Comparison of ENCODE assay signal across 8 cellular contexts in genomic region chr3:101635954-101636798, GRCh38. TPM values are rescaled to one million over a fixed set of nuclear protein-coding genes. Genes with fewer than 3 reads are reported as not detected.
DNase-seq lines count a peak whose midpoint lies in the region; ATAC-seq and TF ChIP-seq lines count a peak whose summit lies in the region.

No MANE protein-coding gene starts in this region.

- peak overlapping the region; percentile 13; the same call in 1 of the 2 replicates for H3K4me2 ChIP-seq in OCI-LY1 (ENCODE audit: low read length)
- H3K4me2 ChIP-seq in parathyroid adenoma (ENCODE audit: low read length), result no peak overlapping the region

- H3K9me3 ChIP-seq in OCI-LY1 (ENCODE audit: low read length) (no peaks in the 10 kb centered on the region), parathyroid adenoma (ENCODE audit: control insufficient read depth, low read length) (no peaks in the 10 kb centered on the region), upper lobe of right lung (no peaks in the 10 kb centered on the region)

- no peak overlapping the region for H3K27ac ChIP-seq in OCI-LY1 (ENCODE audit: low read depth, low read length, poor library complexity, severe bottlenecking)
- H3K27ac ChIP-seq in parathyroid adenoma, result no peak overlapping the region
- H3K27ac ChIP-seq in upper lobe of right lung, result no peak overlapping the region

- H3K9me3 Mint-ChIP-seq in CD14-positive monocyte, result no peaks in the 10 kb centered on the region

- ATAC-seq in GM19043 (IDR thresholded peaks at IDR 0.05; ENCODE audit: low read depth, unreplicated experiment) (peak; percentile 92), HG03159 (IDR thresholded peaks at IDR 0.05; ENCODE audit: unreplicated experiment) (peak; percentile 94), upper lobe of right lung (peak; percentile 85)

- H3K4me3 ChIP-seq in OCI-LY1 (ENCODE audit: low read depth, low read length, poor library complexity, severe bottlenecking), result no peak overlapping the region
- H3K4me3 ChIP-seq in fibroblast of the aortic adventitia (ENCODE audit: low read depth, low read length), result no peak overlapping the region
- H3K4me3 ChIP-seq in parathyroid adenoma (ENCODE audit: low read depth, low read length), result no peak overlapping the region
- no peak overlapping the region for H3K4me3 ChIP-seq in upper lobe of right lung

- no peaks in the 10 kb centered on the region for H3K36me3 ChIP-seq in OCI-LY1 (ENCODE audit: insufficient read depth, low read length)
- H3K36me3 ChIP-seq in parathyroid adenoma (ENCODE audit: control insufficient read depth, insufficient read depth, low read length), result no peaks in the 10 kb centered on the region
- H3K36me3 ChIP-seq in upper lobe of right lung, result no peaks in the 10 kb centered on the region

- no peaks in the 10 kb centered on the region for H3F3A ChIP-seq in OCI-LY1 (ENCODE audit: insufficient read depth, low read length)

- peak overlapping the region in 1 of 7 donors; percentile 38 for H3K27ac Mint-ChIP-seq in CD14-positive monocyte

- no peaks in the 10 kb centered on the region for H3K9me2 ChIP-seq in OCI-LY1 (ENCODE audit: low read depth, low read length)

- H3K4me1 ChIP-seq in OCI-LY1 (ENCODE audit: insufficient read depth, low read length, severe bottlenecking) (peaks cover 4% of the 10 kb centered on the region), parathyroid adenoma (no peaks in the 10 kb centered on the region), upper lobe of right lung (peaks cover 4% of the 10 kb centered on the region)

- no peaks in the 10 kb centered on the region for H4K20me1 ChIP-seq in OCI-LY1 (ENCODE audit: insufficient read depth, low read length)

- peak; percentile 71 for TF ChIP-seq CTCF in CD14-positive monocyte (IDR thresholded peaks at IDR 0.05)
- peak; percentile 79 for TF ChIP-seq CTCF in OCI-LY1 (IDR thresholded peaks at IDR 0.05; ENCODE audit: low read length)
- peak; percentile 56 for TF ChIP-seq CTCF in fibroblast of the aortic adventitia (IDR thresholded peaks at IDR 0.05; ENCODE audit: insufficient read depth, low read length)
- peak; percentile 56 for TF ChIP-seq CTCF in parathyroid adenoma (IDR thresholded peaks at IDR 0.05)
- peak; percentile 59 for TF ChIP-seq CTCF in upper lobe of right lung (IDR thresholded peaks at IDR 0.05)

- no peaks in the 10 kb centered on the region for H3K27me3 ChIP-seq in OCI-LY1 (ENCODE audit: insufficient read depth, low read length)
- no peaks in the 10 kb centered on the region for H3K27me3 ChIP-seq in parathyroid adenoma (ENCODE audit: control insufficient read depth, insufficient read depth, low read length)
- no peaks in the 10 kb centered on the region for H3K27me3 ChIP-seq in upper lobe of right lung

- H3K9ac ChIP-seq in OCI-LY1 (ENCODE audit: low read length) (no peak overlapping the region), parathyroid adenoma (no peak overlapping the region)

- intact Hi-C loops in CD14-positive monocyte (cut with micrococcal nuclease) (no loop called here), upper lobe of right lung (cut with DNase I) (no loop called here)

- peaks cover 0 to 2% (median 2%) of the 10 kb centered on the region in 3 donors for H3K27me3 Mint-ChIP-seq in CD14-positive monocyte (ENCODE audit: low read depth in 3 of 3)

- H3K36me3 Mint-ChIP-seq in CD14-positive monocyte, result no peaks in the 10 kb centered on the region

- no peak overlapping the region for H3K4me3 Mint-ChIP-seq in CD14-positive monocyte

- peaks cover 4% of the 10 kb centered on the region for H3K4me1 Mint-ChIP-seq in CD14-positive monocyte

- no peaks in the 10 kb centered on the region for H3K79me2 ChIP-seq in OCI-LY1 (ENCODE audit: insufficient read depth, low read length)
- no peaks in the 10 kb centered on the region for H3K79me2 ChIP-seq in parathyroid adenoma

- DNase-seq in CD14-positive monocyte (ENCODE audit: low spot score), result no peak
- DNase-seq in activated T-cell treated with anti-CD3 and anti-CD28 coated beads for 1 hour (ENCODE audit: low read depth), result peak; percentile 62
- DNase-seq in fibroblast of the aortic adventitia (ENCODE audit: low read depth), result peak; percentile 42
- DNase-seq in upper lobe of right lung, result peak; percentile 67

- H2AFZ ChIP-seq in OCI-LY1 (ENCODE audit: low read length) (no peak overlapping the region), parathyroid adenoma (peak overlapping the region; percentile 63)

RNA-seq across cellular contexts. Expression of gene ZBTB11, which starts 40.8 kb away (rescaled TPM):
- 1 to 10 TPM; 5.1 to 6.8 TPM for polyA plus RNA-seq in CD14-positive monocyte
- 21.4 and 23.1 TPM in 2 replicates for total RNA-seq in fibroblast of the aortic adventitia (ENCODE audit: low replicate concordance)
- total RNA-seq in upper lobe of right lung, result 22.8 TPM

RNA-seq across cellular contexts. Expression of gene RPL24, which starts 50.3 kb away (rescaled TPM):
- 100 to 1,000 TPM; 445 to 586 TPM for polyA plus RNA-seq in CD14-positive monocyte
- total RNA-seq in fibroblast of the aortic adventitia (ENCODE audit: low replicate concordance), result 1,420 and 2,984 TPM in 2 replicates
- total RNA-seq in upper lobe of right lung, result 821 TPM
